ENCODE assay signal across 22 cellular contexts in genomic region chr12:61758661-61759060, GRCh38.
"Had no signal": no experiment of that assay in that cellular context is flagged by ENCODE, and none has a peak within 500 bp of the region (broad histone marks: within the 10 kb centered on the region; RNA-seq: fewer than 3 reads in every experiment).

No MANE protein-coding gene starts in this region.

- H3K27me3 ChIP-seq: colonic mucosa, suprapubic skin, upper lobe of left lung had no signal

- ATAC-seq: activated CD4-positive, alpha-beta T cell treated with anti-CD3 and anti-CD28 coated beads for 36 hours; activated CD8-positive, alpha-beta memory T cell treated with anti-CD3 and anti-CD28 coated beads, Interleukin-2, amount 10 ng/mL, durations not matched to agents 7 days and 5 days; esophagus mucosa; right cardiac atrium; stimulated activated naive CD8-positive, alpha-beta T cell treated with anti-CD3 and anti-CD28 coated beads, Interleukin-15, Interleukin-2, amounts not matched to agents 100 U/mL and 50 U/mL, for 24 hours had no signal

- H3K9me3 Mint-ChIP-seq: activated T-cell treated with anti-CD3 and anti-CD28 coated beads, Interleukin-2, amount 50 U/mL, for 24 hours; neural crest cell had no signal

- H3K4me1 ChIP-seq: colonic mucosa, prostate gland, suprapubic skin, upper lobe of left lung had no signal

- H3K36me3 ChIP-seq: colonic mucosa, prostate gland, suprapubic skin, upper lobe of left lung had no signal

- H3K4me3 ChIP-seq: colonic mucosa, prostate gland, skin epidermis, suprapubic skin, upper lobe of left lung had no signal

- H3K27ac Mint-ChIP-seq: activated CD4-positive, alpha-beta memory T cell treated with anti-CD3 and anti-CD28 coated beads for 36 hours; activated CD4-positive, alpha-beta T cell treated with anti-CD3 and anti-CD28 coated beads for 36 hours; activated CD8-positive, alpha-beta memory T cell treated with anti-CD3 and anti-CD28 coated beads, Interleukin-2, amount 10 ng/mL, durations not matched to agents 7 days and 5 days; activated T-cell treated with anti-CD3 and anti-CD28 coated beads, Interleukin-2, amount 50 U/mL, for 24 hours; immature natural killer cell had no signal

- H3K27me3 Mint-ChIP-seq: activated CD4-positive, alpha-beta memory T cell treated with anti-CD3 and anti-CD28 coated beads for 36 hours; activated CD4-positive, alpha-beta T cell treated with anti-CD3 and anti-CD28 coated beads for 36 hours; activated CD8-positive, alpha-beta memory T cell treated with anti-CD3 and anti-CD28 coated beads, Interleukin-2, amount 10 ng/mL, durations not matched to agents 7 days and 5 days; activated T-cell treated with anti-CD3 and anti-CD28 coated beads, Interleukin-2, amount 50 U/mL, for 24 hours had no signal

- FAIRE-seq: endometrium had no signal

- H3K4me3 Mint-ChIP-seq: activated CD4-positive, alpha-beta memory T cell treated with anti-CD3 and anti-CD28 coated beads for 36 hours; activated CD4-positive, alpha-beta T cell treated with anti-CD3 and anti-CD28 coated beads for 36 hours; activated CD8-positive, alpha-beta memory T cell treated with anti-CD3 and anti-CD28 coated beads, Interleukin-2, amount 10 ng/mL, durations not matched to agents 7 days and 5 days; activated T-cell treated with anti-CD3 and anti-CD28 coated beads, Interleukin-2, amount 50 U/mL, for 24 hours; immature natural killer cell; neural crest cell had no signal

- H3K4me1 Mint-ChIP-seq: activated CD4-positive, alpha-beta T cell treated with anti-CD3 and anti-CD28 coated beads for 36 hours; activated CD8-positive, alpha-beta memory T cell treated with anti-CD3 and anti-CD28 coated beads, Interleukin-2, amount 10 ng/mL, durations not matched to agents 7 days and 5 days; immature natural killer cell; neural crest cell had no signal

- DNase-seq: activated CD4-positive, alpha-beta memory T cell treated with anti-CD3 and anti-CD28 coated beads for 36 hours; activated CD4-positive, alpha-beta T cell treated with anti-CD3 and anti-CD28 coated beads for 36 hours; activated CD8-positive, alpha-beta memory T cell treated with anti-CD3 and anti-CD28 coated beads, Interleukin-2, amount 10 ng/mL, durations not matched to agents 7 days and 5 days; activated naive CD4-positive, alpha-beta T cell treated with anti-CD3 and anti-CD28 coated beads, Interleukin-2, amount 50 U/mL, for 16 hours; activated T-cell treated with anti-CD3 and anti-CD28 coated beads, Interleukin-2, amount 50 U/mL, for 24 hours; caudate nucleus; colonic mucosa; foreskin melanocyte; immature natural killer cell; midbrain; right cardiac atrium; stimulated activated naive CD8-positive, alpha-beta T cell treated with anti-CD3 and anti-CD28 coated beads, Interleukin-15, Interleukin-2, amounts not matched to agents 100 U/mL and 50 U/mL, for 24 hours; T-helper 1 cell; T1000; upper lobe of left lung had no signal

- H3K36me3 Mint-ChIP-seq: activated CD4-positive, alpha-beta memory T cell treated with anti-CD3 and anti-CD28 coated beads for 36 hours; activated CD8-positive, alpha-beta memory T cell treated with anti-CD3 and anti-CD28 coated beads, Interleukin-2, amount 10 ng/mL, durations not matched to agents 7 days and 5 days; immature natural killer cell had no signal

- H3K27ac ChIP-seq: colonic mucosa, prostate gland, skin epidermis, suprapubic skin, upper lobe of left lung, VCaP had no signal

- H3K9me3 ChIP-seq: colonic mucosa, prostate gland, suprapubic skin, upper lobe of left lung had no signal
